Comparison of ENCODE assay signal across 17 cellular contexts in the genomic region with DNA sequence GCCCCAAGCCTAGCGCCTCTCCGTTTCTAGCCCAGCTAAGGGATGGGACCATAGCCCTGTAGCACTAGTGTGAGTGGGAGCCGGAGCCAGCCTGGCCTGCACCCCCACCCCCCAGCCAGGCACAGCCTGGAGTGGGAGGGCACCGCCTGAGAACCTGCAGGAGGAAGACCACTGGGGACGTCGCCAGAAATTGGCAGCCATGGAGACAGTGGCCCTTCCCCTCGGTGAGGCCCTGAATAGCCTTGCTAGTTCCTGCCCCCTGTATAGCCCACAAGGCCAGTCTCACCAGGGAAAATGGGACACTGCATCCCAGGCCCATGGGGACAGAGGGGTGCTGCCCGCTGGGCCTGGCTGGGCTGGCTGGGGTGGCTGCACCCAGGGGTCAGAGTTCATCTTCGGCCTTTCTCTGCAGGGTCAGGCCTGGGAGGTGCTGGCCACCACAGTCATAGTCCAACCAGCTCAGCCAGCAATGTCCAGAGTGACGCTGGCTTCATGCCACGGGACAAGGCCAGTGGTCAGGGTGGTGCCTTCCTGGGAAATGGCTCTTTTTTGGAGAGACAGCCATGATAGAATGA. TPM values are rescaled to one million over a fixed set of nuclear protein-coding genes. Genes with fewer than 3 reads are reported as not detected.
DNase-seq lines count a peak whose midpoint lies in the region; ATAC-seq and TF ChIP-seq lines count a peak whose summit lies in the region.
"Had no signal": no experiment of that assay in that cellular context is flagged by ENCODE, and none has a peak within 500 bp of the region (broad histone marks: within the 10 kb centered on the region; RNA-seq: fewer than 3 reads in every experiment).

No MANE protein-coding gene starts in this region.

- no peak overlapping the region for H3K4me2 ChIP-seq in IMR-90 (ENCODE audit: low read depth, low read length)

- peak overlapping the region; percentile 71 for H2AK9ac ChIP-seq in IMR-90 (replicated peaks; ENCODE audit: low read depth, low read length, poor library complexity)

- in situ Hi-C loops in IMR-90 (cut with MboI; ENCODE audit: low sequenced_read_pairs), result no loop called here
- in situ Hi-C loops in GM13977 (cut with MboI; ENCODE audit: low pct_unique_long_range_greater_than_20kb, low sequenced_read_pairs, unreplicated experiment), result no loop called here

- no peak overlapping the region for H3K9ac ChIP-seq in IMR-90 (ENCODE audit: low read depth, low read length)

- H2BK15ac ChIP-seq in IMR-90 (ENCODE audit: low read depth, low read length), result no peak overlapping the region

- H3K23ac ChIP-seq in IMR-90 (ENCODE audit: low read depth, low read length), result no peak overlapping the region

- ATAC-seq in IMR-90 (ENCODE audit: low read depth), result no peak
- ATAC-seq: activated naive CD8-positive, alpha-beta T cell treated with anti-CD3 and anti-CD28 coated beads, Interleukin-2, amount 50 U/mL, for 24 hours; foreskin keratinocyte had no signal

- TF ChIP-seq CTCF in IMR-90 (conservative IDR thresholded peaks at IDR 0.05; ENCODE audit: low read depth, low read length) (no peak), GM13977 (IDR thresholded peaks at IDR 0.05; ENCODE audit: extremely low read depth, insufficient read depth, missing control alignments) (no peak)

- H3K56ac ChIP-seq in IMR-90 (ENCODE audit: extremely low read depth, insufficient read depth, low read length), result no peak overlapping the region

- no peak overlapping the region for H3K27ac ChIP-seq in IMR-90 (ENCODE audit: insufficient read depth, low read length)
- H3K27ac ChIP-seq: breast epithelium, epithelial cell of prostate, foreskin keratinocyte, suprapubic skin had no signal

- H4K91ac ChIP-seq in IMR-90 (ENCODE audit: insufficient read depth, low read depth, low read length), result no peak overlapping the region

- H3K9me3 ChIP-seq in IMR-90 (ENCODE audit: control insufficient read depth, insufficient read depth, low read length), result no peaks in the 10 kb centered on the region
- H3K9me3 ChIP-seq: breast epithelium, suprapubic skin had no signal

- H4K8ac ChIP-seq in IMR-90 (ENCODE audit: low read depth in 2 of 2, low read length in 2 of 2), result no peak overlapping the region

- H3K14ac ChIP-seq in IMR-90 (replicated peaks; ENCODE audit: low read depth, low read length), result no peak overlapping the region

- no peak overlapping the region for H4K5ac ChIP-seq in IMR-90 (ENCODE audit: low read depth, low read length)

- no peak overlapping the region for H3K4ac ChIP-seq in IMR-90 (ENCODE audit: low read depth, low read length)

- no TSS peak for BruUV-seq in IMR-90 (replicated peaks; lab: Mats Ljungman, UMichigan)

- no peak overlapping the region for H3K18ac ChIP-seq in IMR-90 (ENCODE audit: low read depth, low read length)

- peaks cover 37% of the 10 kb centered on the region for H3K27me3 ChIP-seq in IMR-90 (ENCODE audit: control insufficient read depth, insufficient read depth, low read length)
- H3K27me3 ChIP-seq: suprapubic skin had no signal

- H3K4me3 ChIP-seq in IMR-90 (ENCODE audit: insufficient read depth, low read depth, low read length), result no peak overlapping the region
- H3K4me3 ChIP-seq: breast epithelium, suprapubic skin had no signal

- TF ChIP-seq POLR2A in IMR-90 (IDR thresholded peaks at IDR 0.05; ENCODE audit: low read depth, low read length), result no peak

- H2AK5ac ChIP-seq in IMR-90 (ENCODE audit: low read depth, low read length), result no peak overlapping the region

- H3K9me1 ChIP-seq in IMR-90 (ENCODE audit: insufficient read depth, low read length), result no peaks in the 10 kb centered on the region

- POLR2A ChIA-PET in IMR-90 (lab: Charles Lee; ENCODE audit: unreplicated experiment), result no interaction called here

- no peak overlapping the region for H2AFZ ChIP-seq in IMR-90 (replicated peaks; ENCODE audit: low read length, poor library complexity)

- no peak overlapping the region for H2BK120ac ChIP-seq in IMR-90 (ENCODE audit: low read depth, low read length)

- dilution Hi-C loops in IMR-90 (cut with HindIII; ENCODE audit: low sequenced_read_pairs, unreplicated experiment), result no loop called here

- no peak overlapping the region for H2BK5ac ChIP-seq in IMR-90 (ENCODE audit: low read depth, low read length, poor library complexity, severe bottlenecking)

- no CpG with 5 or more reads among the region's 11 CpGs for WGBS in IMR-90 (ENCODE audit: extremely low coverage in 2 of 2, insufficient read length in 1 of 2), 2 experiments

- H3K4me1 ChIP-seq in IMR-90 (ENCODE audit: control insufficient read depth, insufficient read depth, low read length), result no peaks in the 10 kb centered on the region
- H3K4me1 ChIP-seq: foreskin keratinocyte had no signal

- DNase-seq in AG08396 (ENCODE audit: low spot score) (peak; percentile 5), IMR-90 (no peak), ecto neural progenitor cell (ENCODE audit: low spot score) (peak; percentile 45), mucosa of gallbladder (ENCODE audit: low spot score) (peak; percentile 9), GM03348 (ENCODE audit: low spot score) (no peak), GM13977 (ENCODE audit: low spot score) (no peak), middle frontal gyrus (ENCODE audit: extremely low spot score, low spot score) (no peak), NCI-H1436 (lab: John Stamatoyannopoulos, UW) (no peak)
- DNase-seq: activated naive CD8-positive, alpha-beta T cell treated with anti-CD3 and anti-CD28 coated beads, Interleukin-2, amount 50 U/mL, for 24 hours; dermis blood vessel endothelial cell; foreskin keratinocyte; midbrain; NCI-H1105; stimulated activated CD4-positive, alpha-beta T cell treated with anti-CD3 and anti-CD28 coated beads, Interleukin-12 subunit alpha, Interleukin-12 subunit beta, amount 100 ng/mL, for 4 hours had no signal

- no peaks in the 10 kb centered on the region for H3K36me3 ChIP-seq in IMR-90 (ENCODE audit: control insufficient read depth, insufficient read depth, low read length)
- H3K36me3 ChIP-seq: breast epithelium, suprapubic skin had no signal

- H3K79me1 ChIP-seq in IMR-90 (ENCODE audit: low read depth in 1 of 2, low read length in 2 of 2), result no peaks in the 10 kb centered on the region

- no peak overlapping the region for H2BK20ac ChIP-seq in IMR-90 (ENCODE audit: low read depth, low read length)

- H4K20me1 ChIP-seq in IMR-90 (ENCODE audit: insufficient read depth, low read length), result no peaks in the 10 kb centered on the region; the same call in 1 of the 2 replicates

- TF ChIP-seq RAD21 in IMR-90 (IDR thresholded peaks at IDR 0.05; ENCODE audit: low read length), result no peak

- CTCF ChIA-PET in IMR-90 (lab: Yijun Ruan, JAX), result no interaction called here

- intact Hi-C loops in IMR-90 (cut with micrococcal nuclease), result no loop called here

TF ChIP-seq in IMR-90, 13 proteins besides CTCF, POLR2A, EP300 and RAD21:
- TF ChIP-seq, protein P1, sequence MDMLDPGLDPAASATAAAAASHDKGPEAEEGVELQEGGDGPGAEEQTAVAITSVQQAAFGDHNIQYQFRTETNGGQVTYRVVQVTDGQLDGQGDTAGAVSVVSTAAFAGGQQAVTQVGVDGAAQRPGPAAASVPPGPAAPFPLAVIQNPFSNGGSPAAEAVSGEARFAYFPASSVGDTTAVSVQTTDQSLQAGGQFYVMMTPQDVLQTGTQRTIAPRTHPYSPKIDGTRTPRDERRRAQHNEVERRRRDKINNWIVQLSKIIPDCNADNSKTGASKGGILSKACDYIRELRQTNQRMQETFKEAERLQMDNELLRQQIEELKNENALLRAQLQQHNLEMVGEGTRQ (IDR thresholded peaks at IDR 0.05; ENCODE audit: low read depth, low read length), result no peak
- TF ChIP-seq CHD1 (IDR thresholded peaks at IDR 0.05; ENCODE audit: low read depth, low read length) (no peak), SMC3 (IDR thresholded peaks at IDR 0.05; ENCODE audit: low read depth, low read length) (no peak), MXI1 (IDR thresholded peaks at IDR 0.05; ENCODE audit: borderline replicate concordance, low read depth, low read length) (no peak), FOS (IDR thresholded peaks at IDR 0.05; ENCODE audit: low read depth, low read length) (no peak), BHLHE40 (IDR thresholded peaks at IDR 0.05; ENCODE audit: low read depth, low read length) (no peak), MAZ (IDR thresholded peaks at IDR 0.05; ENCODE audit: borderline replicate concordance, low read depth, low read length) (no peak), MAFK (IDR thresholded peaks at IDR 0.05; ENCODE audit: low read depth, low read length) (no peak), RCOR1 (IDR thresholded peaks at IDR 0.05; ENCODE audit: insufficient replicate concordance, low read length) (no peak), NFE2L2 (IDR thresholded peaks at IDR 0.05; ENCODE audit: low read depth, low read length) (no peak), RFX5 (IDR thresholded peaks at IDR 0.05; ENCODE audit: low read depth, low read length) (no peak), CEBPB (IDR thresholded peaks at IDR 0.05; ENCODE audit: low read depth, low read length) (no peak)
- TF ChIP-seq, protein P2, sequence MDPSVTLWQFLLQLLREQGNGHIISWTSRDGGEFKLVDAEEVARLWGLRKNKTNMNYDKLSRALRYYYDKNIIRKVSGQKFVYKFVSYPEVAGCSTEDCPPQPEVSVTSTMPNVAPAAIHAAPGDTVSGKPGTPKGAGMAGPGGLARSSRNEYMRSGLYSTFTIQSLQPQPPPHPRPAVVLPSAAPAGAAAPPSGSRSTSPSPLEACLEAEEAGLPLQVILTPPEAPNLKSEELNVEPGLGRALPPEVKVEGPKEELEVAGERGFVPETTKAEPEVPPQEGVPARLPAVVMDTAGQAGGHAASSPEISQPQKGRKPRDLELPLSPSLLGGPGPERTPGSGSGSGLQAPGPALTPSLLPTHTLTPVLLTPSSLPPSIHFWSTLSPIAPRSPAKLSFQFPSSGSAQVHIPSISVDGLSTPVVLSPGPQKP (IDR thresholded peaks at IDR 0.05; ENCODE audit: borderline replicate concordance, low read depth, low read length), result no peak

RNA-seq across cellular contexts. Expression of a gene that starts 22.5 kb away (rescaled TPM):
- 9.5 and 10.8 TPM in 2 replicates for total RNA-seq in IMR-90 (2012; rRNA removed)
- 10.6 and 11.8 TPM in 2 replicates for polyA plus RNA-seq in IMR-90 (2012; rRNA removed)
- 4.8 and 6.4 TPM in 2 replicates for polyA plus RNA-seq in IMR-90 (2012; cell fraction: cytosol; rRNA removed)
- polyA plus RNA-seq in IMR-90 (2012; cell fraction: nucleus; rRNA removed; ENCODE audit: low replicate concordance), result 5.8 and 7.8 TPM in 2 replicates
- total RNA-seq in mucosa of gallbladder, result 86.0 TPM

Comparison
In these comparisons a context has a peak if more than half of its experiments do, and no peak if none do; other contexts are left out.
1. DNase-seq: peak in AG08396 (single experiment), ecto neural progenitor cell (single experiment) and mucosa of gallbladder (single experiment); none in IMR-90 (single experiment), GM03348 (single experiment), GM13977 (single experiment), middle frontal gyrus (single experiment) and NCI-H1436 (single experiment).